In the genomic region with DNA sequence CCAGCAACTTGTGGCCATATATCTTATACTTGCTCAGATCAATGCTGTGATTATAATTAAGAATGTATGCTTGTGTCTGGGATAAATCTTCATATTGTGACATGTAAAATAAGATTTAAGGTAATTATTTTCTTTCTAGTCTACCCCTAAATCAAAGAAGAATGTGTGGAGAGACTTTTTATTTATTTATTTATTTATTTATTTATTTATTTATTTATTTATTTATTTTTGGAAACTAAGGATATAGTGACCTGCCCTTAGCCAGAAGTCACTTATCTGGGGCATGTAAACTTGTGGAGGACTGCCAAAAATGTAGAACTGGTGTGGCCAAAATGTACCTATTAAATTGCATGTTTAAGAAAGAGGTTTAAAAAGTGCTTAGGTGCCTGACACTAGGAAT, we compare ENCODE assay signal across 1 cellular context.
TF ChIP-seq lines count a peak whose summit lies in the region.

No MANE protein-coding gene starts in this region.

TF ChIP-seq in HEK293, 187 proteins besides CTCF, POLR2A, EP300 and RAD21 (continued from another document):
- TF ChIP-seq, protein P1, sequence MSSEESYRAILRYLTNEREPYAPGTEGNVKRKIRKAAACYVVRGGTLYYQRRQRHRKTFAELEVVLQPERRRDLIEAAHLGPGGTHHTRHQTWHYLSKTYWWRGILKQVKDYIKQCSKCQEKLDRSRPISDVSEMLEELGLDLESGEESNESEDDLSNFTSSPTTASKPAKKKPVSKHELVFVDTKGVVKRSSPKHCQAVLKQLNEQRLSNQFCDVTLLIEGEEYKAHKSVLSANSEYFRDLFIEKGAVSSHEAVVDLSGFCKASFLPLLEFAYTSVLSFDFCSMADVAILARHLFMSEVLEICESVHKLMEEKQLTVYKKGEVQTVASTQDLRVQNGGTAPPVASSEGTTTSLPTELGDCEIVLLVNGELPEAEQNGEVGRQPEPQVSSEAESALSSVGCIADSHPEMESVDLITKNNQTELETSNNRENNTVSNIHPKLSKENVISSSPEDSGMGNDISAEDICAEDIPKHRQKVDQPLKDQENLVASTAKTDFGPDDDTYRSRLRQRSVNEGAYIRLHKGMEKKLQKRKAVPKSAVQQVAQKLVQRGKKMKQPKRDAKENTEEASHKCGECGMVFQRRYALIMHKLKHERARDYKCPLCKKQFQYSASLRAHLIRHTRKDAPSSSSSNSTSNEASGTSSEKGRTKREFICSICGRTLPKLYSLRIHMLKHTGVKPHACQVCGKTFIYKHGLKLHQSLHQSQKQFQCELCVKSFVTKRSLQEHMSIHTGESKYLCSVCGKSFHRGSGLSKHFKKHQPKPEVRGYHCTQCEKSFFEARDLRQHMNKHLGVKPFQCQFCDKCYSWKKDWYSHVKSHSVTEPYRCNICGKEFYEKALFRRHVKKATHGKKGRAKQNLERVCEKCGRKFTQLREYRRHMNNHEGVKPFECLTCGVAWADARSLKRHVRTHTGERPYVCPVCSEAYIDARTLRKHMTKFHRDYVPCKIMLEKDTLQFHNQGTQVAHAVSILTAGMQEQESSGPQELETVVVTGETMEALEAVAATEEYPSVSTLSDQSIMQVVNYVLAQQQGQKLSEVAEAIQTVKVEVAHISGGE (tag by site-specific recombination; conservative IDR thresholded peaks at IDR 0.05; ENCODE audit: low read depth), result peak; percentile 82
- TF ChIP-seq ZNF596 (tag by site-specific recombination; IDR thresholded peaks at IDR 0.05) (no peak), ZNF654 (tag by site-specific recombination; IDR thresholded peaks at IDR 0.05; ENCODE audit: low read depth) (peak; percentile 33; the same call in 1 of the 2 replicates), ZNF292 (tag by site-specific recombination; IDR thresholded peaks at IDR 0.05; ENCODE audit: borderline replicate concordance, low read depth) (peak; percentile 22; the same call in 1 of the 2 replicates), ZBTB8A (tag by site-specific recombination; IDR thresholded peaks at IDR 0.05) (peak; percentile 84), GFI1B (tag by site-specific recombination; IDR thresholded peaks at IDR 0.05) (no peak), ZNF404 (tag by site-specific recombination; IDR thresholded peaks at IDR 0.05) (0 out of 2 replicates have a peak, but pooled peaks have one; percentile 54), ZNF518A (tag by site-specific recombination; conservative IDR thresholded peaks at IDR 0.05; ENCODE audit: low read depth) (peak; percentile 95), ZNF558 (tag by site-specific recombination; IDR thresholded peaks at IDR 0.05) (peak; percentile 73; the same call in 1 of the 2 replicates), ZNF629 (tag by site-specific recombination; IDR thresholded peaks at IDR 0.05) (peak; percentile 65), ZNF529 (tag by site-specific recombination; IDR thresholded peaks at IDR 0.05; ENCODE audit: insufficient replicate concordance) (peak; percentile 79), ZNF514 (tag by site-specific recombination; IDR thresholded peaks at IDR 0.05) (0 out of 2 replicates have a peak, but pooled peaks have one; percentile 32), GLI2 (tag by site-specific recombination; IDR thresholded peaks at IDR 0.05; ENCODE audit: borderline replicate concordance, low read depth) (peak; percentile 51; the same call in 1 of the 2 replicates), ZNF791 (tag by site-specific recombination; IDR thresholded peaks at IDR 0.05) (0 out of 2 replicates have a peak, but pooled peaks have one; percentile 68), ZNF623 (tag by site-specific recombination; IDR thresholded peaks at IDR 0.05) (peak; percentile 75), IKZF3 (tag by site-specific recombination; IDR thresholded peaks at IDR 0.05) (no peak), ZNF510 (tag by site-specific recombination; IDR thresholded peaks at IDR 0.05; ENCODE audit: insufficient replicate concordance) (peak; percentile 82), ZNF266 (tag by site-specific recombination; IDR thresholded peaks at IDR 0.05; ENCODE audit: low read depth) (peak; percentile 65; the same call in 1 of the 2 replicates), ZNF560 (tag by site-specific recombination; IDR thresholded peaks at IDR 0.05; ENCODE audit: borderline replicate concordance) (0 out of 2 replicates have a peak, but pooled peaks have one; percentile 65), SCRT1 (tag by site-specific recombination; IDR thresholded peaks at IDR 0.05; ENCODE audit: borderline replicate concordance) (no peak), ZNF394 (tag by site-specific recombination; IDR thresholded peaks at IDR 0.05; ENCODE audit: borderline replicate concordance) (peak; percentile 90), ZNF426 (tag by site-specific recombination; IDR thresholded peaks at IDR 0.05) (peak; percentile 92)
- TF ChIP-seq, protein P2, sequence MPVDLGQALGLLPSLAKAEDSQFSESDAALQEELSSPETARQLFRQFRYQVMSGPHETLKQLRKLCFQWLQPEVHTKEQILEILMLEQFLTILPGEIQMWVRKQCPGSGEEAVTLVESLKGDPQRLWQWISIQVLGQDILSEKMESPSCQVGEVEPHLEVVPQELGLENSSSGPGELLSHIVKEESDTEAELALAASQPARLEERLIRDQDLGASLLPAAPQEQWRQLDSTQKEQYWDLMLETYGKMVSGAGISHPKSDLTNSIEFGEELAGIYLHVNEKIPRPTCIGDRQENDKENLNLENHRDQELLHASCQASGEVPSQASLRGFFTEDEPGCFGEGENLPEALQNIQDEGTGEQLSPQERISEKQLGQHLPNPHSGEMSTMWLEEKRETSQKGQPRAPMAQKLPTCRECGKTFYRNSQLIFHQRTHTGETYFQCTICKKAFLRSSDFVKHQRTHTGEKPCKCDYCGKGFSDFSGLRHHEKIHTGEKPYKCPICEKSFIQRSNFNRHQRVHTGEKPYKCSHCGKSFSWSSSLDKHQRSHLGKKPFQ (tag by site-specific recombination; IDR thresholded peaks at IDR 0.05), result 0 out of 2 replicates have a peak, but pooled peaks have one; percentile 20
- TF ChIP-seq, protein P3, sequence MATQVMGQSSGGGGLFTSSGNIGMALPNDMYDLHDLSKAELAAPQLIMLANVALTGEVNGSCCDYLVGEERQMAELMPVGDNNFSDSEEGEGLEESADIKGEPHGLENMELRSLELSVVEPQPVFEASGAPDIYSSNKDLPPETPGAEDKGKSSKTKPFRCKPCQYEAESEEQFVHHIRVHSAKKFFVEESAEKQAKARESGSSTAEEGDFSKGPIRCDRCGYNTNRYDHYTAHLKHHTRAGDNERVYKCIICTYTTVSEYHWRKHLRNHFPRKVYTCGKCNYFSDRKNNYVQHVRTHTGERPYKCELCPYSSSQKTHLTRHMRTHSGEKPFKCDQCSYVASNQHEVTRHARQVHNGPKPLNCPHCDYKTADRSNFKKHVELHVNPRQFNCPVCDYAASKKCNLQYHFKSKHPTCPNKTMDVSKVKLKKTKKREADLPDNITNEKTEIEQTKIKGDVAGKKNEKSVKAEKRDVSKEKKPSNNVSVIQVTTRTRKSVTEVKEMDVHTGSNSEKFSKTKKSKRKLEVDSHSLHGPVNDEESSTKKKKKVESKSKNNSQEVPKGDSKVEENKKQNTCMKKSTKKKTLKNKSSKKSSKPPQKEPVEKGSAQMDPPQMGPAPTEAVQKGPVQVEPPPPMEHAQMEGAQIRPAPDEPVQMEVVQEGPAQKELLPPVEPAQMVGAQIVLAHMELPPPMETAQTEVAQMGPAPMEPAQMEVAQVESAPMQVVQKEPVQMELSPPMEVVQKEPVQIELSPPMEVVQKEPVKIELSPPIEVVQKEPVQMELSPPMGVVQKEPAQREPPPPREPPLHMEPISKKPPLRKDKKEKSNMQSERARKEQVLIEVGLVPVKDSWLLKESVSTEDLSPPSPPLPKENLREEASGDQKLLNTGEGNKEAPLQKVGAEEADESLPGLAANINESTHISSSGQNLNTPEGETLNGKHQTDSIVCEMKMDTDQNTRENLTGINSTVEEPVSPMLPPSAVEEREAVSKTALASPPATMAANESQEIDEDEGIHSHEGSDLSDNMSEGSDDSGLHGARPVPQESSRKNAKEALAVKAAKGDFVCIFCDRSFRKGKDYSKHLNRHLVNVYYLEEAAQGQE (tag by site-specific recombination; IDR thresholded peaks at IDR 0.05), result peak; percentile 68; the same call in 1 of the 2 replicates
- TF ChIP-seq, protein P4, sequence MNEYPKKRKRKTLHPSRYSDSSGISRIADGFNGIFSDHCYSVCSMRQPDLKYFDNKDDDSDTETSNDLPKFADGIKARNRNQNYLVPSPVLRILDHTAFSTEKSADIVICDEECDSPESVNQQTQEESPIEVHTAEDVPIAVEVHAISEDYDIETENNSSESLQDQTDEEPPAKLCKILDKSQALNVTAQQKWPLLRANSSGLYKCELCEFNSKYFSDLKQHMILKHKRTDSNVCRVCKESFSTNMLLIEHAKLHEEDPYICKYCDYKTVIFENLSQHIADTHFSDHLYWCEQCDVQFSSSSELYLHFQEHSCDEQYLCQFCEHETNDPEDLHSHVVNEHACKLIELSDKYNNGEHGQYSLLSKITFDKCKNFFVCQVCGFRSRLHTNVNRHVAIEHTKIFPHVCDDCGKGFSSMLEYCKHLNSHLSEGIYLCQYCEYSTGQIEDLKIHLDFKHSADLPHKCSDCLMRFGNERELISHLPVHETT (tag by site-specific recombination; IDR thresholded peaks at IDR 0.05), result 0 out of 2 replicates have a peak, but pooled peaks have one; percentile 51
- TF ChIP-seq, protein P5, sequence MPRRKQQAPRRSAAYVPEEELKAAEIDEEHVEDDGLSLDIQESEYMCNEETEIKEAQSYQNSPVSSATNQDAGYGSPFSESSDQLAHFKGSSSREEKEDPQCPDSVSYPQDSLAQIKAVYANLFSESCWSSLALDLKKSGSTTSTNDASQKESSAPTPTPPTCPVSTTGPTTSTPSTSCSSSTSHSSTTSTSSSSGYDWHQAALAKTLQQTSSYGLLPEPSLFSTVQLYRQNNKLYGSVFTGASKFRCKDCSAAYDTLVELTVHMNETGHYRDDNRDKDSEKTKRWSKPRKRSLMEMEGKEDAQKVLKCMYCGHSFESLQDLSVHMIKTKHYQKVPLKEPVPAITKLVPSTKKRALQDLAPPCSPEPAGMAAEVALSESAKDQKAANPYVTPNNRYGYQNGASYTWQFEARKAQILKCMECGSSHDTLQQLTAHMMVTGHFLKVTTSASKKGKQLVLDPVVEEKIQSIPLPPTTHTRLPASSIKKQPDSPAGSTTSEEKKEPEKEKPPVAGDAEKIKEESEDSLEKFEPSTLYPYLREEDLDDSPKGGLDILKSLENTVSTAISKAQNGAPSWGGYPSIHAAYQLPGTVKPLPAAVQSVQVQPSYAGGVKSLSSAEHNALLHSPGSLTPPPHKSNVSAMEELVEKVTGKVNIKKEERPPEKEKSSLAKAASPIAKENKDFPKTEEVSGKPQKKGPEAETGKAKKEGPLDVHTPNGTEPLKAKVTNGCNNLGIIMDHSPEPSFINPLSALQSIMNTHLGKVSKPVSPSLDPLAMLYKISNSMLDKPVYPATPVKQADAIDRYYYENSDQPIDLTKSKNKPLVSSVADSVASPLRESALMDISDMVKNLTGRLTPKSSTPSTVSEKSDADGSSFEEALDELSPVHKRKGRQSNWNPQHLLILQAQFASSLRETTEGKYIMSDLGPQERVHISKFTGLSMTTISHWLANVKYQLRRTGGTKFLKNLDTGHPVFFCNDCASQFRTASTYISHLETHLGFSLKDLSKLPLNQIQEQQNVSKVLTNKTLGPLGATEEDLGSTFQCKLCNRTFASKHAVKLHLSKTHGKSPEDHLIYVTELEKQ (tag by site-specific recombination; IDR thresholded peaks at IDR 0.05; ENCODE audit: borderline replicate concordance), result no peak
